In genomic region chr13:80133631-80134083, GRCh38 we compare ENCODE assay signal across 9 cellular contexts.
A peak's percentile ranks its signal among the peaks of the same experiment; 100 is the strongest.
DNase-seq lines count a peak whose midpoint lies in the region; ATAC-seq and TF ChIP-seq lines count a peak whose summit lies in the region.
"Had no signal": no experiment of that assay in that cellular context is flagged by ENCODE, and none has a peak within 500 bp of the region (broad histone marks: within the 10 kb centered on the region; RNA-seq: fewer than 3 reads in every experiment).

No MANE protein-coding gene starts in this region.

- H4K91ac ChIP-seq in IMR-90 (ENCODE audit: insufficient read depth, low read depth, low read length): no peak overlapping the region

- no peaks in the 10 kb centered on the region for H3K27me3 ChIP-seq in IMR-90 (ENCODE audit: control insufficient read depth, insufficient read depth, low read length)
- no peaks in the 10 kb centered on the region for H3K27me3 ChIP-seq in mucosa of rectum (ENCODE audit: control insufficient read depth in 2 of 2, insufficient read depth in 2 of 2, low read length in 2 of 2)
- H3K27me3 ChIP-seq in tibial nerve: no peaks in the 10 kb centered on the region

- no peaks in the 10 kb centered on the region for H3K27me3 Mint-ChIP-seq in endothelial cell (ENCODE audit: unreplicated experiment)

- no peak overlapping the region for H2BK5ac ChIP-seq in IMR-90 (ENCODE audit: low read depth, low read length, poor library complexity, severe bottlenecking)

- intact Hi-C loops in IMR-90 (cut with micrococcal nuclease): loop anchor here (5.0 kb wide), 4 partner anchors 91 to 356 kb away; partner anchors contain the start of gene SPRY2

- no peak overlapping the region for H3K14ac ChIP-seq in IMR-90 (replicated peaks; ENCODE audit: low read depth, low read length)

- no peak overlapping the region for H3K18ac ChIP-seq in IMR-90 (ENCODE audit: low read depth, low read length)

- no peak overlapping the region for H4K5ac ChIP-seq in IMR-90 (ENCODE audit: low read depth, low read length)

- H4K20me1 ChIP-seq in IMR-90 (ENCODE audit: insufficient read depth, low read length): no peaks in the 10 kb centered on the region

- TF ChIP-seq POLR2A in IMR-90 (IDR thresholded peaks at IDR 0.05; ENCODE audit: low read depth, low read length): no peak
- TF ChIP-seq POLR2A in tibial nerve (IDR thresholded peaks at IDR 0.05): no peak

- H3K4ac ChIP-seq in IMR-90 (ENCODE audit: low read depth, low read length): no peak overlapping the region

- TF ChIP-seq CTCF in IMR-90 (conservative IDR thresholded peaks at IDR 0.05; ENCODE audit: low read depth, low read length) (no peak), endothelial cell (IDR thresholded peaks at IDR 0.05; ENCODE audit: unreplicated experiment) (no peak), tibial nerve (IDR thresholded peaks at IDR 0.05) (no peak)

- H3K27ac Mint-ChIP-seq in endothelial cell (ENCODE audit: unreplicated experiment): peak overlapping the region; percentile 22

- no peak for TF ChIP-seq RAD21 in IMR-90 (IDR thresholded peaks at IDR 0.05; ENCODE audit: low read length)

- POLR2A ChIA-PET in IMR-90 (lab: Charles Lee; ENCODE audit: unreplicated experiment): interaction anchor here (0.5 to 0.6 kb wide), 2 partner anchors 12 to 233 kb away, joined by 3 to 4 read pairs; no protein-coding TSS in a partner anchor

- no peak overlapping the region for H2AK9ac ChIP-seq in IMR-90 (replicated peaks; ENCODE audit: low read depth, low read length, poor library complexity)

- no peak overlapping the region for H3K9ac ChIP-seq in IMR-90 (ENCODE audit: low read depth, low read length)
- H3K9ac ChIP-seq in mucosa of rectum (ENCODE audit: low read depth in 1 of 2, low read length in 2 of 2): no peak overlapping the region

- no peaks in the 10 kb centered on the region for H3K36me3 Mint-ChIP-seq in endothelial cell (ENCODE audit: low read depth, unreplicated experiment)

- peaks cover 3% of the 10 kb centered on the region; the same call in 1 of the 2 replicates for H3K4me1 ChIP-seq in IMR-90 (ENCODE audit: control insufficient read depth, insufficient read depth, low read length)
- H3K4me1 ChIP-seq in mucosa of rectum (ENCODE audit: control insufficient read depth in 2 of 2, insufficient read depth in 2 of 2, low read length in 2 of 2): peaks cover 19 to 21% of the 10 kb centered on the region in 2 donors
- H3K4me1 ChIP-seq in tibial nerve: peaks cover 0 to 43% (median 19%) of the 10 kb centered on the region in 4 donors

- no peak overlapping the region for H2AFZ ChIP-seq in IMR-90 (replicated peaks; ENCODE audit: low read length, poor library complexity)

- no peak overlapping the region for H2BK15ac ChIP-seq in IMR-90 (ENCODE audit: low read depth, low read length)

- no TSS peak for BruUV-seq in IMR-90 (replicated peaks; lab: Mats Ljungman, UMichigan)

- H3K27ac ChIP-seq in IMR-90 (ENCODE audit: insufficient read depth, low read length) (no peak overlapping the region), mucosa of rectum (ENCODE audit: low read depth in 2 of 2, low read length in 2 of 2) (peak overlapping the region; percentile 48 to 69), tibial nerve (peak overlapping the region; percentile 58 to 91 (median 76))

- ATAC-seq in IMR-90 (ENCODE audit: low read depth) (no peak), HG03354 (IDR thresholded peaks at IDR 0.05; ENCODE audit: poor library complexity, severe bottlenecking, unreplicated experiment) (no peak), left lobe of liver (no peak)

- no peaks in the 10 kb centered on the region for H3K9me3 Mint-ChIP-seq in endothelial cell (ENCODE audit: unreplicated experiment)

- H3K4me3 ChIP-seq in IMR-90 (ENCODE audit: insufficient read depth, low read depth, low read length): no peak overlapping the region
- H3K4me3 ChIP-seq in mucosa of rectum (ENCODE audit: low read length in 2 of 2): peak overlapping the region in 1 of 2 donors; percentile 46
- H3K4me3 ChIP-seq in tibial nerve: peak overlapping the region in 3 of 4 donors; percentile 7 to 30 (median 10)

- CTCF ChIA-PET in IMR-90 (lab: Yijun Ruan, JAX): no interaction called here

- peaks cover 3% of the 10 kb centered on the region for H3K9me1 ChIP-seq in IMR-90 (ENCODE audit: insufficient read depth, low read length)

- H3K36me3 ChIP-seq in IMR-90 (ENCODE audit: control insufficient read depth, insufficient read depth, low read length): no peaks in the 10 kb centered on the region
- H3K36me3 ChIP-seq in mucosa of rectum (ENCODE audit: control insufficient read depth in 2 of 2, insufficient read depth in 2 of 2, low read length in 2 of 2): no peaks in the 10 kb centered on the region
- H3K36me3 ChIP-seq in tibial nerve: no peaks in the 10 kb centered on the region

- no peak overlapping the region for H2AK5ac ChIP-seq in IMR-90 (ENCODE audit: low read depth, low read length)

- WGBS in IMR-90 (ENCODE audit: extremely low coverage in 2 of 2, insufficient read length in 1 of 2), 2 experiments: no CpG with 5 or more reads among the region's 4 CpGs
- 8 to 11% methylated on average over 4 of the region's 4 CpGs for WGBS in tibial nerve, 2 donors

- H2BK20ac ChIP-seq in IMR-90 (ENCODE audit: low read depth, low read length): peak overlapping the region; percentile 6; the same call in 1 of the 2 replicates

- no peak for TF ChIP-seq EP300 in tibial nerve (IDR thresholded peaks at IDR 0.05)

- H3K4me3 Mint-ChIP-seq in endothelial cell (ENCODE audit: unreplicated experiment): no peak overlapping the region

- no peak overlapping the region for H2BK120ac ChIP-seq in IMR-90 (ENCODE audit: low read depth, low read length)

- dilution Hi-C loops in IMR-90 (cut with HindIII; ENCODE audit: low sequenced_read_pairs, unreplicated experiment): no loop called here

- H3K56ac ChIP-seq in IMR-90 (ENCODE audit: extremely low read depth, insufficient read depth, low read length): no peak overlapping the region

- DNase-seq in IMR-90 (no peak), endothelial cell (ENCODE audit: low spot score) (no peak), tibial nerve (ENCODE audit: low spot score in 2 of 2) (no peak), activated gamma-delta T cell treated with Interleukin-2 at 50 U/mL for 16 hours (no peak), NOMO-1 treated with DMSO at 0.1 percent for 48 hours (lab: John Stamatoyannopoulos, UW; ENCODE audit: unreplicated experiment) (no peak), left lobe of liver (ENCODE audit: low spot score) (no peak)
- DNase-seq: stimulated activated CD4-positive, alpha-beta T cell treated with anti-CD3 and anti-CD28 coated beads, Interleukin-2, amount 100 ng/mL, for 48 hours had no signal

- H4K8ac ChIP-seq in IMR-90 (ENCODE audit: low read depth in 2 of 2, low read length in 2 of 2): no peak overlapping the region

- H3K9me3 ChIP-seq in IMR-90 (ENCODE audit: control insufficient read depth, insufficient read depth, low read length) (no peaks in the 10 kb centered on the region), mucosa of rectum (ENCODE audit: control insufficient read depth in 2 of 2, low read length in 2 of 2) (no peaks in the 10 kb centered on the region), tibial nerve (no peaks in the 10 kb centered on the region)

- H3K23ac ChIP-seq in IMR-90 (ENCODE audit: low read depth, low read length): no peak overlapping the region

- in situ Hi-C loops in IMR-90 (cut with MboI; ENCODE audit: low sequenced_read_pairs): no loop called here

- 0 out of 4 replicates have a peak, but pooled peaks cover 0 to 4% of the 10 kb centered on the region in 2 experiments for H3K79me1 ChIP-seq in IMR-90 (ENCODE audit: low read depth in 1 of 2, low read length in 2 of 2)

- peaks cover 22% of the 10 kb centered on the region for H3K4me1 Mint-ChIP-seq in endothelial cell (ENCODE audit: unreplicated experiment)

- no peak overlapping the region for H3K4me2 ChIP-seq in IMR-90 (ENCODE audit: low read depth, low read length)

TF ChIP-seq in IMR-90, 13 proteins besides CTCF, POLR2A, EP300 and RAD21:
- no peak for TF ChIP-seq FOS (IDR thresholded peaks at IDR 0.05; ENCODE audit: low read depth, low read length)
TF ChIP-seq in IMR-90: peak in this region for 0.
